ENCODE assay signal across 20 cellular contexts in genomic region chr1:156993426-156994147, GRCh38.
"Had no signal": no experiment of that assay in that cellular context is flagged by ENCODE, and none has a peak within 500 bp of the region (broad histone marks: within the 10 kb centered on the region; RNA-seq: fewer than 3 reads in every experiment).

No MANE protein-coding gene starts in this region.

- H2AFZ ChIP-seq: parathyroid adenoma had no signal

- H3K36me3 ChIP-seq: cardiac muscle cell had no signal

- H3K4me1 ChIP-seq: esophagus muscularis mucosa, parathyroid adenoma, tibial nerve had no signal

- H3K79me2 ChIP-seq: parathyroid adenoma had no signal

- H3K9ac ChIP-seq: parathyroid adenoma had no signal

- H3K4me1 Mint-ChIP-seq: activated CD8-positive, alpha-beta memory T cell treated with anti-CD3 and anti-CD28 coated beads, Interleukin-2, amount 10 ng/mL, durations not matched to agents 7 days and 5 days; activated naive CD8-positive, alpha-beta T cell treated with anti-CD3 and anti-CD28 coated beads, Interleukin-2, amount 50 U/mL, for 24 hours; naive thymus-derived CD4-positive, alpha-beta T cell; stimulated activated effector memory CD8-positive, alpha-beta T cell treated with anti-CD3 and anti-CD28 coated beads, Interleukin-12 subunit alpha, Interleukin-12 subunit beta, amount 100 ng/mL, for 72 hours had no signal

- H3K27ac Mint-ChIP-seq: activated CD4-positive, alpha-beta memory T cell treated with anti-CD3 and anti-CD28 coated beads for 36 hours; activated CD8-positive, alpha-beta memory T cell treated with anti-CD3 and anti-CD28 coated beads, Interleukin-2, amount 10 ng/mL, durations not matched to agents 7 days and 5 days; activated naive CD4-positive, alpha-beta T cell treated with anti-CD3 and anti-CD28 coated beads for 36 hours; activated naive CD8-positive, alpha-beta T cell treated with anti-CD3 and anti-CD28 coated beads, Interleukin-2, amount 50 U/mL, for 24 hours; activated T-helper 2 cell treated with anti-CD3 and anti-CD28 coated beads, Interferon-gamma antibody, Interleukin-2, Interleukin-4, amounts not matched to agents 10 μg/mL and 5 μg/mL and 100 μg/mL, durations not matched to agents 14 hours and 24 hours and 36 hours; naive thymus-derived CD4-positive, alpha-beta T cell; stimulated activated effector memory CD8-positive, alpha-beta T cell treated with anti-CD3 and anti-CD28 coated beads, Interleukin-12 subunit alpha, Interleukin-12 subunit beta, amount 100 ng/mL, for 72 hours had no signal

- H3K4me3 Mint-ChIP-seq: activated CD4-positive, alpha-beta memory T cell treated with anti-CD3 and anti-CD28 coated beads for 36 hours; activated CD8-positive, alpha-beta memory T cell treated with anti-CD3 and anti-CD28 coated beads, Interleukin-2, amount 10 ng/mL, durations not matched to agents 7 days and 5 days; activated naive CD4-positive, alpha-beta T cell treated with anti-CD3 and anti-CD28 coated beads for 36 hours; activated naive CD8-positive, alpha-beta T cell treated with anti-CD3 and anti-CD28 coated beads, Interleukin-2, amount 50 U/mL, for 24 hours; naive thymus-derived CD4-positive, alpha-beta T cell; stimulated activated effector memory CD8-positive, alpha-beta T cell treated with anti-CD3 and anti-CD28 coated beads, Interleukin-12 subunit alpha, Interleukin-12 subunit beta, amount 100 ng/mL, for 72 hours had no signal

- H3K36me3 Mint-ChIP-seq: activated CD4-positive, alpha-beta memory T cell treated with anti-CD3 and anti-CD28 coated beads for 36 hours; activated CD8-positive, alpha-beta memory T cell treated with anti-CD3 and anti-CD28 coated beads, Interleukin-2, amount 10 ng/mL, durations not matched to agents 7 days and 5 days; naive thymus-derived CD4-positive, alpha-beta T cell; stimulated activated effector memory CD8-positive, alpha-beta T cell treated with anti-CD3 and anti-CD28 coated beads, Interleukin-12 subunit alpha, Interleukin-12 subunit beta, amount 100 ng/mL, for 72 hours had no signal

- H3K9me3 Mint-ChIP-seq: activated CD4-positive, alpha-beta memory T cell treated with anti-CD3 and anti-CD28 coated beads for 36 hours; activated naive CD4-positive, alpha-beta T cell treated with anti-CD3 and anti-CD28 coated beads for 36 hours; activated naive CD8-positive, alpha-beta T cell treated with anti-CD3 and anti-CD28 coated beads, Interleukin-2, amount 50 U/mL, for 24 hours; activated T-helper 2 cell treated with anti-CD3 and anti-CD28 coated beads, Interferon-gamma antibody, Interleukin-2, Interleukin-4, amounts not matched to agents 10 μg/mL and 5 μg/mL and 100 μg/mL, durations not matched to agents 14 hours and 24 hours and 36 hours; stimulated activated effector memory CD8-positive, alpha-beta T cell treated with anti-CD3 and anti-CD28 coated beads, Interleukin-12 subunit alpha, Interleukin-12 subunit beta, amount 100 ng/mL, for 72 hours had no signal

- H3K9me3 ChIP-seq: esophagus muscularis mucosa, heart left ventricle, tibial nerve had no signal

- H3K4me3 ChIP-seq: cardiac muscle cell, dorsolateral prefrontal cortex, esophagus muscularis mucosa, heart left ventricle, lung, tibial nerve had no signal

- DNase-seq: activated CD4-positive, alpha-beta memory T cell treated with anti-CD3 and anti-CD28 coated beads for 36 hours; activated CD8-positive, alpha-beta memory T cell treated with anti-CD3 and anti-CD28 coated beads, Interleukin-2, amount 10 ng/mL, durations not matched to agents 7 days and 5 days; activated naive CD4-positive, alpha-beta T cell treated with anti-CD3 and anti-CD28 coated beads for 36 hours; activated naive CD8-positive, alpha-beta T cell treated with anti-CD3 and anti-CD28 coated beads, Interleukin-2, amount 50 U/mL, for 24 hours; activated T-cell treated with anti-CD3 and anti-CD28 coated beads, Interleukin-2, amount 50 U/mL, for 1 hour; dorsolateral prefrontal cortex; foreskin melanocyte; heart left ventricle; left cardiac atrium; midbrain; naive thymus-derived CD4-positive, alpha-beta T cell had no signal

- H3K27me3 ChIP-seq: cardiac muscle cell, dorsolateral prefrontal cortex, esophagus muscularis mucosa, heart left ventricle, tibial nerve had no signal

- ATAC-seq: activated CD8-positive, alpha-beta memory T cell treated with anti-CD3 and anti-CD28 coated beads, Interleukin-2, amount 10 ng/mL, durations not matched to agents 7 days and 5 days; activated naive CD8-positive, alpha-beta T cell treated with anti-CD3 and anti-CD28 coated beads, Interleukin-2, amount 50 U/mL, for 24 hours; heart left ventricle; left cardiac atrium; naive thymus-derived CD4-positive, alpha-beta T cell; SK-N-SH treated with all-trans-retinoic acid at 6 μM for 48 hours; stimulated activated effector memory CD8-positive, alpha-beta T cell treated with anti-CD3 and anti-CD28 coated beads, Interleukin-12 subunit alpha, Interleukin-12 subunit beta, amount 100 ng/mL, for 72 hours had no signal

- H3K27ac ChIP-seq: cardiac muscle cell, dorsolateral prefrontal cortex, esophagus muscularis mucosa, heart left ventricle, parathyroid adenoma, tibial nerve, VCaP had no signal
